1 cellular context compared by ENCODE assay signal in the genomic region with DNA sequence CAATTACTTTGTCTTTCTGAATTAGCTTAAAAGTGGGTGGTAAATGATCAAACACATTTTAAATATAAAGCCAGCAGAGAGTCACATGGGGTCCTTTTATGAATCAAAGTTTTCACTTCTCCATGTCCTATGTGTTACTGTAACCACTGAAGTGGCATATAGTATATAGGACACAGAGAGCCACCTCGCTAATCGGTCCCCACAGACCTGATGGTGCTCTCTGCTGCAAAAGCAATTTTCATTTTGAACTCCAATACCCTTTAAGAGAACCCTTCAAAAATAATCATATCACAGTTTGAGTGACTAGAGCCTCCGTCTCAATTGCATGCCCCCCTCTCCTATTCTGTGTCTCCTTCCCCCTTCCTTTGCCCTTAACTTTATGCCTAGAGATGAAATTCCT.
TF ChIP-seq lines count a peak whose summit lies in the region.

No MANE protein-coding gene starts in this region.

TF ChIP-seq in GM12878, 131 proteins besides CTCF, POLR2A, EP300 and RAD21 (continued from another document):
- TF ChIP-seq NBN (IDR thresholded peaks at IDR 0.05) (no peak), RB1 (IDR thresholded peaks at IDR 0.05; ENCODE audit: borderline replicate concordance) (no peak), KLF5 (IDR thresholded peaks at IDR 0.05; ENCODE audit: partially characterized antibody) (no peak)
TF ChIP-seq in GM12878: peak in this region for 0.
